Comparison of ENCODE assay signal across 9 cellular contexts in genomic region chr3:120908803-120909601, GRCh38. TPM values are rescaled to one million over a fixed set of nuclear protein-coding genes. Genes with fewer than 3 reads are reported as not detected.
DNase-seq lines count a peak whose midpoint lies in the region; ATAC-seq, FAIRE-seq and TF ChIP-seq lines count a peak whose summit lies in the region.
"Had no signal": no experiment of that assay in that cellular context is flagged by ENCODE, and none has a peak within 500 bp of the region (broad histone marks: within the 10 kb centered on the region; RNA-seq: fewer than 3 reads in every experiment).

No MANE protein-coding gene starts in this region.

- no peak for TF ChIP-seq CTCF in gastroesophageal sphincter (IDR thresholded peaks at IDR 0.05)

- no peak for TF ChIP-seq POLR2A in gastroesophageal sphincter (IDR thresholded peaks at IDR 0.05)

- DNase-seq in NCI-H187 (lab: John Stamatoyannopoulos, UW) (peak; percentile 32 to 37), NCI-H187 treated with DMSO at 0.1 percent for 48 hours (lab: John Stamatoyannopoulos, UW) (no peak), NT2/D1 (ENCODE audit: low read depth, low spot score) (no peak), RCC 7860 (ENCODE audit: low spot score) (no peak), NOMO-1 treated with DMSO at 0.1 percent for 48 hours (lab: John Stamatoyannopoulos, UW; ENCODE audit: unreplicated experiment) (no peak)
- DNase-seq: effector memory CD4-positive, alpha-beta T cell had no signal

- ATAC-seq in gastroesophageal sphincter (no peak), HG02571 (IDR thresholded peaks at IDR 0.05; ENCODE audit: unreplicated experiment) (no peak)

- H3K9me3 ChIP-seq in NT2/D1 (ENCODE audit: insufficient read depth, low read length) (no peaks in the 10 kb centered on the region), gastroesophageal sphincter (no peaks in the 10 kb centered on the region)

- no peak for TF ChIP-seq EP300 in gastroesophageal sphincter (IDR thresholded peaks at IDR 0.05)

- H3K4me3 ChIP-seq in NT2/D1 (ENCODE audit: insufficient read length, low read depth) (peak overlapping the region; percentile 65), gastroesophageal sphincter (peak overlapping the region; percentile 29 to 62), skin epidermis (peak overlapping the region in 5 of 7 experiments; percentile 5 to 40 (median 21))

- peaks cover 14% of the 10 kb centered on the region for H3K27me3 ChIP-seq in NT2/D1 (ENCODE audit: insufficient read depth, insufficient read length)
- peaks cover 46% of the 10 kb centered on the region for H3K27me3 ChIP-seq in gastroesophageal sphincter

- WGBS in gastroesophageal sphincter (ENCODE audit: low coverage in 1 of 2), 2 donors: 2 to 9% methylated on average over 10 to 20 of the region's 26 CpGs

- FAIRE-seq in RCC 7860 (lab: Jason Lieb, UNC): no peak

- H3K27ac ChIP-seq in gastroesophageal sphincter: peak overlapping the region in 2 of 4 donors; percentile 35 to 38
- no peak overlapping the region for H3K27ac ChIP-seq in skin epidermis

- H3K4me1 ChIP-seq in NT2/D1 (ENCODE audit: insufficient read depth, insufficient read length) (no peaks in the 10 kb centered on the region), gastroesophageal sphincter (peaks cover 3 to 25% (median 6%) of the 10 kb centered on the region in 3 donors)

- H3K36me3 ChIP-seq in NT2/D1 (ENCODE audit: insufficient read depth, insufficient read length, low read length): no peaks in the 10 kb centered on the region
- no peaks in the 10 kb centered on the region for H3K36me3 ChIP-seq in gastroesophageal sphincter

- H3K9ac ChIP-seq in NT2/D1 (ENCODE audit: insufficient read length, low read depth): peak overlapping the region; percentile 22

RNA-seq across cellular contexts. Expression of gene STXBP5L, which starts 1.0 kb away (rescaled TPM):
- 1 to 10 TPM in 1 of 4 donors, under 1 TPM in 3; 0.15 to 2.0 (median 0.63) TPM for total RNA-seq in gastroesophageal sphincter

Comparison
In these comparisons a context has a peak if more than half of its experiments do, and no peak if none do; other contexts are left out.
1. DNase-seq: peak in NCI-H187 (2 of 2); none in NCI-H187 treated with DMSO at 0.1 percent for 48 hours (single experiment), NT2/D1 (single experiment), RCC 7860 (single experiment) and NOMO-1 treated with DMSO at 0.1 percent for 48 hours (single experiment).
2. Peak in every context shown above with its lines, with median percentiles within 50 percentile points of each other: H3K4me3 ChIP-seq.